14 cellular contexts compared by ENCODE assay signal in the genomic region with DNA sequence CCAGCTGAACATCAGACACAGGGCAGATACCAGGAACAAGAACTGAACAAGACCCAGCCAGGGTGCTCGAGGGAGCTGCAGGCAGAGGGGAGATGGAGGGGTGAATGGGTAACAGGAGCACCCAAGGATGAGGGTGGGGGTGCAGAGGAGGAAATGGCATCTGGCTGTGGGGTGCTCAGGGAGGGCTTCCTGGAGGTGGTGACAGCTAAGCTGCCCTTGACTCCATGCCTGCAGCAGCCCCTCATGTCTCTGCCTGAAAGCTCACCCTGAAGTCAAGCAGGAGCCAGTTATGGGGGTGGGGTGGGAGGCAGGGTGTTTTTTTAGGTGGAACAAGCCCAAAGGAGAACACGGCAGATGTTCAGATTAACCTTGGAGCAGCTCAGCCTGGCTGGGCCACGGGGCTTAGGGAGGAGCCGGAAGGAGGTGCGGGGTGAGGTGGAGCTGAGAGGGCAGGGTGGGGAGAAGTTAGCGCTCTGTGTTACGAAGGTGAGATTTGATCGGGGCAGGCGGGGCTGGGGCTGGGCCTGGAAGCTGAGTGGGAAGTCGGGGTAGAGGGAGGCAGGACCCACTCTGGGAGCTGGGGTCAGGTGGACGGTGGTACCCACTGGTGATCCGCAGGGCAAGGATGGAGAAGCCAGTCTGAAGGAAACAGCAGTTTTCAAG.
"Had no signal": no experiment of that assay in that cellular context is flagged by ENCODE, and none has a peak within 500 bp of the region (broad histone marks: within the 10 kb centered on the region; RNA-seq: fewer than 3 reads in every experiment).

No MANE protein-coding gene starts in this region.

- H3K79me2 ChIP-seq: hepatocyte had no signal

- H3K4me2 ChIP-seq: hepatocyte had no signal

- H3K27ac ChIP-seq: hepatocyte, left lung, pancreas, tibial artery, uterus had no signal

- H2AFZ ChIP-seq: hepatocyte had no signal

- FAIRE-seq: astrocyte, keratinocyte, pancreas had no signal

- H3K4me1 ChIP-seq: pancreas, uterus had no signal

- DNase-seq: activated CD4-positive, alpha-beta T cell treated with anti-CD3 and anti-CD28 coated beads, Interleukin-2, amount 50 U/mL, for 1 hour; activated CD8-positive, alpha-beta memory T cell treated with anti-CD3 and anti-CD28 coated beads for 24 hours; endodermal cell; erythroblast; naive thymus-derived CD4-positive, alpha-beta T cell; pancreas; retina; stimulated activated CD4-positive, alpha-beta T cell treated with anti-CD3 and anti-CD28 coated beads, Interleukin-2, amount 100 ng/mL, for 48 hours; tibial artery; uterus had no signal

- ATAC-seq: left lung; naive thymus-derived CD4-positive, alpha-beta T cell; pancreas had no signal

- H3K4me3 ChIP-seq: hepatocyte, left lung, pancreas, tibial artery, uterus had no signal

- H3K27me3 ChIP-seq: uterus had no signal

- H3K9me3 ChIP-seq: left lung, pancreas, tibial artery, uterus had no signal

- H3K36me3 ChIP-seq: left lung, pancreas, tibial artery, uterus had no signal
